ENCODE assay signal across 13 cellular contexts in the genomic region with DNA sequence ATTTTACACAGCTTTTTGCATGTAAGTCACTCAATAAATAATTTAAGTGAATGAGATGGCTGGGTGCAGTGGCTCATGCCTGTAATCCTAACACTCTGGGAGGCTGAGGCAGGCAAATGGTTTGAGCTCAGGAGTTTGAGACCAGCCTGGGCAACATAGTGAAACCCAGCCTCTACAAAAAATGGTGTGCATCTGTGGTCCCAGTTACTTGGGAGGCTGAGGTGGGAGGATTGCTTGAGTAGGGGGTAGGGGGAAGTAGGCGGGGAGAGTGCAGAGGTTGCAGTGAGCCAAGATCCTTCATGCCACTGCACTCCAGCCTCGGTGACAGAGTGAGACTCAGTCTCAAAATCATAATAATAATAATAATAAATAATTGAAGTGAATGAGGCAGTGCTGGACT. TPM values are rescaled to one million over a fixed set of nuclear protein-coding genes. Genes with fewer than 3 reads are reported as not detected.
DNase-seq lines count a peak whose midpoint lies in the region; ATAC-seq and TF ChIP-seq lines count a peak whose summit lies in the region.
"Had no signal": no experiment of that assay in that cellular context is flagged by ENCODE, and none has a peak within 500 bp of the region (broad histone marks: within the 10 kb centered on the region; RNA-seq: fewer than 3 reads in every experiment).

No MANE protein-coding gene starts in this region.

- peak overlapping the region; percentile 60 for H3K27ac Mint-ChIP-seq in activated CD4-positive, alpha-beta memory T cell treated with anti-CD3 and anti-CD28 coated beads for 36 hours
- no peak overlapping the region for H3K27ac Mint-ChIP-seq in activated CD4-positive, alpha-beta memory T cell treated with anti-CD3 and anti-CD28 coated beads, Interleukin-2, amount 10 ng/mL, durations not matched to agents 7 days and 5 days
- H3K27ac Mint-ChIP-seq in naive thymus-derived CD4-positive, alpha-beta T cell = peak overlapping the region in 8 of 9 donors; percentile 59 to 86 (median 74)
- H3K27ac Mint-ChIP-seq: nephron progenitor cell had no signal

- no peaks in the 10 kb centered on the region for H3K36me3 Mint-ChIP-seq in activated CD4-positive, alpha-beta memory T cell treated with anti-CD3 and anti-CD28 coated beads for 36 hours
- H3K36me3 Mint-ChIP-seq in activated CD4-positive, alpha-beta memory T cell treated with anti-CD3 and anti-CD28 coated beads, Interleukin-2, amount 10 ng/mL, durations not matched to agents 7 days and 5 days (ENCODE audit: low read depth) = peaks cover 3% of the 10 kb centered on the region
- H3K36me3 Mint-ChIP-seq in naive thymus-derived CD4-positive, alpha-beta T cell = peaks cover 0 to 3% (median 0%) of the 10 kb centered on the region in 5 donors

- WGBS in thyroid gland, 2 donors = 80 to 86% methylated on average over 2 of the region's 2 CpGs

- H3K9me3 ChIP-seq in ascending aorta (no peaks in the 10 kb centered on the region), thyroid gland (no peaks in the 10 kb centered on the region)
- H3K9me3 ChIP-seq in naive thymus-derived CD4-positive, alpha-beta T cell (ENCODE audit: control insufficient read depth in 2 of 3, low read length in 3 of 3) = no peaks in the 10 kb centered on the region

- intact Hi-C loops in activated CD4-positive, alpha-beta memory T cell treated with anti-CD3 and anti-CD28 coated beads for 36 hours (cut with micrococcal nuclease) = no loop called here
- intact Hi-C loops in ascending aorta (cut with DNase I) = no loop called here
- intact Hi-C loops in naive thymus-derived CD4-positive, alpha-beta T cell (cut with micrococcal nuclease) = no loop called here
- intact Hi-C loops in thyroid gland (cut with DNase I) = no loop called here

- no peaks in the 10 kb centered on the region for H3K9me3 Mint-ChIP-seq in activated CD4-positive, alpha-beta memory T cell treated with anti-CD3 and anti-CD28 coated beads for 36 hours
- no peaks in the 10 kb centered on the region for H3K9me3 Mint-ChIP-seq in activated CD4-positive, alpha-beta memory T cell treated with anti-CD3 and anti-CD28 coated beads, Interleukin-2, amount 10 ng/mL, durations not matched to agents 7 days and 5 days
- H3K9me3 Mint-ChIP-seq in naive thymus-derived CD4-positive, alpha-beta T cell = no peaks in the 10 kb centered on the region
- H3K9me3 Mint-ChIP-seq: nephron progenitor cell had no signal

- ATAC-seq in naive thymus-derived CD4-positive, alpha-beta T cell = no peak
- ATAC-seq: T-helper 17 cell had no signal

- H3K27ac ChIP-seq in ascending aorta (peak overlapping the region; percentile 57 to 69), thyroid gland (peak overlapping the region; percentile 45 to 76 (median 68))
- H3K27ac ChIP-seq in naive thymus-derived CD4-positive, alpha-beta T cell (ENCODE audit: low read depth, low read length) = no peak overlapping the region

- CTCF ChIA-PET in activated CD4-positive, alpha-beta memory T cell treated with anti-CD3 and anti-CD28 coated beads for 36 hours (lab: Charles Lee) = interaction anchor here (1.0 to 3.0 kb wide), 3 partner anchors 11 to 198 kb away, joined by 3 to 14 read pairs (median 11); no protein-coding TSS in a partner anchor
- CTCF ChIA-PET in activated CD4-positive, alpha-beta memory T cell treated with anti-CD3 and anti-CD28 coated beads, Interleukin-2, amount 10 ng/mL, durations not matched to agents 7 days and 5 days (lab: Charles Lee) = interaction anchor here (1.0 to 1.9 kb wide), 2 partner anchors 13 to 56 kb away, joined by 3 to 9 read pairs; no protein-coding TSS in a partner anchor
- CTCF ChIA-PET in naive thymus-derived CD4-positive, alpha-beta T cell (lab: Charles Lee) = interaction anchor here (0.5 to 2.2 kb wide), 5 partner anchors 13 to 177 kb away, joined by 3 to 8 read pairs (median 4); no protein-coding TSS in a partner anchor

- TF ChIP-seq CTCF in ascending aorta (IDR thresholded peaks at IDR 0.05) (no peak), thyroid gland (IDR thresholded peaks at IDR 0.05) (no peak)

- H3K4me1 ChIP-seq in ascending aorta (peaks cover 37 to 92% of the 10 kb centered on the region in 2 donors), thyroid gland (peaks cover 79 to 85% of the 10 kb centered on the region in 2 donors)
- H3K4me1 ChIP-seq in naive thymus-derived CD4-positive, alpha-beta T cell (ENCODE audit: control insufficient read depth in 2 of 2, insufficient read depth in 2 of 2, low read length in 2 of 2) = peaks cover 35 to 66% of the 10 kb centered on the region in 2 donors

- DNase-seq in activated CD4-positive, alpha-beta memory T cell treated with anti-CD3 and anti-CD28 coated beads for 36 hours = no peak
- no peak for DNase-seq in activated CD4-positive, alpha-beta memory T cell treated with anti-CD3 and anti-CD28 coated beads, Interleukin-2, amount 10 ng/mL, durations not matched to agents 7 days and 5 days
- DNase-seq in ascending aorta (ENCODE audit: low spot score in 2 of 2) = peak in 1 of 2 donors; percentile 50
- no peak for DNase-seq in naive thymus-derived CD4-positive, alpha-beta T cell
- no peak for DNase-seq in thyroid gland
- DNase-seq in anterior cingulate cortex (lab: John Stamatoyannopoulos, UW) = no peak
- no peak for DNase-seq in NCI-H2171 treated with DMSO at 0.1 percent for 48 hours (lab: John Stamatoyannopoulos, UW)
- DNase-seq in SIG-M5 treated with dmso at 0.1 percent for 504 hours (lab: John Stamatoyannopoulos, UW; ENCODE audit: unreplicated experiment) = no peak
- DNase-seq: activated CD4-positive, CD25-positive, alpha-beta regulatory T cell treated with anti-CD3 and anti-CD28 coated beads, Interleukin-2, amount 50 U/mL, for 72 hours; nephron progenitor cell; stimulated activated CD4-positive, alpha-beta T cell treated with anti-CD3 and anti-CD28 coated beads, Interleukin-2, amount 100 ng/mL, for 48 hours; T-helper 17 cell had no signal

- TF ChIP-seq POLR2A in thyroid gland (IDR thresholded peaks at IDR 0.05) = no peak

- H3K27me3 ChIP-seq in ascending aorta (no peaks in the 10 kb centered on the region), thyroid gland (no peaks in the 10 kb centered on the region)
- no peaks in the 10 kb centered on the region for H3K27me3 ChIP-seq in naive thymus-derived CD4-positive, alpha-beta T cell (ENCODE audit: control insufficient read depth in 2 of 2, insufficient read depth in 2 of 2, low read length in 2 of 2)

- peaks cover 79% of the 10 kb centered on the region for H3K4me1 Mint-ChIP-seq in activated CD4-positive, alpha-beta memory T cell treated with anti-CD3 and anti-CD28 coated beads for 36 hours (ENCODE audit: low read depth)
- peaks cover 61% of the 10 kb centered on the region for H3K4me1 Mint-ChIP-seq in activated CD4-positive, alpha-beta memory T cell treated with anti-CD3 and anti-CD28 coated beads, Interleukin-2, amount 10 ng/mL, durations not matched to agents 7 days and 5 days
- peaks cover 63 to 87% (median 82%) of the 10 kb centered on the region in 7 donors for H3K4me1 Mint-ChIP-seq in naive thymus-derived CD4-positive, alpha-beta T cell

- no peaks in the 10 kb centered on the region for H3K27me3 Mint-ChIP-seq in activated CD4-positive, alpha-beta memory T cell treated with anti-CD3 and anti-CD28 coated beads for 36 hours
- H3K27me3 Mint-ChIP-seq in activated CD4-positive, alpha-beta memory T cell treated with anti-CD3 and anti-CD28 coated beads, Interleukin-2, amount 10 ng/mL, durations not matched to agents 7 days and 5 days = no peaks in the 10 kb centered on the region
- no peaks in the 10 kb centered on the region for H3K27me3 Mint-ChIP-seq in naive thymus-derived CD4-positive, alpha-beta T cell
- H3K27me3 Mint-ChIP-seq: T-helper 17 cell had no signal

- POLR2A ChIA-PET in activated CD4-positive, alpha-beta memory T cell treated with anti-CD3 and anti-CD28 coated beads for 36 hours (lab: Charles Lee) = interaction anchor here (1.0 to 2.2 kb wide), 2 partner anchors 10 to 15 kb away, joined by 3 to 5 read pairs; a partner anchor contains a TSS
- POLR2A ChIA-PET in activated CD4-positive, alpha-beta memory T cell treated with anti-CD3 and anti-CD28 coated beads, Interleukin-2, amount 10 ng/mL, durations not matched to agents 7 days and 5 days (lab: Charles Lee) = interaction anchor here (1.1 to 7.5 kb wide), 5 partner anchors 8 to 126 kb away, joined by 3 to 65 read pairs (median 3); a partner anchor contains a TSS
- POLR2A ChIA-PET in naive thymus-derived CD4-positive, alpha-beta T cell (lab: Charles Lee) = interaction anchor here (0.8 to 10.3 kb wide), 3 partner anchors 8 to 15 kb away, joined by 3 to 138 read pairs (median 9); a partner anchor contains a TSS

- H3K4me3 ChIP-seq in ascending aorta = peak overlapping the region; percentile 11 to 92
- no peak overlapping the region for H3K4me3 ChIP-seq in naive thymus-derived CD4-positive, alpha-beta T cell (ENCODE audit: low read length)
- no peak overlapping the region for H3K4me3 ChIP-seq in thyroid gland (replicated peaks in 1 of 3)
- H3K4me3 ChIP-seq: lung had no signal

- H3K4me3 Mint-ChIP-seq in activated CD4-positive, alpha-beta memory T cell treated with anti-CD3 and anti-CD28 coated beads for 36 hours = no peak overlapping the region
- H3K4me3 Mint-ChIP-seq in activated CD4-positive, alpha-beta memory T cell treated with anti-CD3 and anti-CD28 coated beads, Interleukin-2, amount 10 ng/mL, durations not matched to agents 7 days and 5 days = no peak overlapping the region
- peak overlapping the region in 4 of 10 donors; percentile 27 to 53 (median 34) for H3K4me3 Mint-ChIP-seq in naive thymus-derived CD4-positive, alpha-beta T cell
- H3K4me3 Mint-ChIP-seq: nephron progenitor cell, T-helper 17 cell had no signal

- H3K36me3 ChIP-seq in ascending aorta = peaks cover 3 to 9% of the 10 kb centered on the region in 2 donors
- H3K36me3 ChIP-seq in naive thymus-derived CD4-positive, alpha-beta T cell (ENCODE audit: control insufficient read depth in 2 of 3, insufficient read depth in 3 of 3, low read length in 3 of 3) = no peaks in the 10 kb centered on the region
- no peaks in the 10 kb centered on the region for H3K36me3 ChIP-seq in thyroid gland

RNA-seq across cellular contexts. Expression of a gene that starts 10.2 kb away (rescaled TPM):
- total RNA-seq in activated CD4-positive, alpha-beta memory T cell treated with anti-CD3 and anti-CD28 coated beads for 36 hours = 10 to 100 TPM; 23.7 to 24.5 TPM
- 10 to 100 TPM; 19.2 to 19.6 TPM for total RNA-seq in activated CD4-positive, alpha-beta memory T cell treated with anti-CD3 and anti-CD28 coated beads, Interleukin-2, amount 10 ng/mL, durations not matched to agents 7 days and 5 days
- total RNA-seq in ascending aorta = 98.7 TPM
- total RNA-seq in naive thymus-derived CD4-positive, alpha-beta T cell = 10 to 100 TPM; 12.6 to 96.7 (median 23.3) TPM
- 1 to 10 TPM; 2.3 to 3.5 TPM for polyA plus RNA-seq in naive thymus-derived CD4-positive, alpha-beta T cell
- total RNA-seq in thyroid gland = 100 to 1,000 TPM in 3 of 4 donors, 10 to 100 TPM in 1; 96.3 to 155 (median 125) TPM

Comparison
In these comparisons a context has a peak if more than half of its experiments do, and no peak if none do; other contexts are left out.
1. H3K4me3 ChIP-seq: peak in ascending aorta (2 of 2); none in naive thymus-derived CD4-positive, alpha-beta T cell (single experiment) and thyroid gland (0 of 3).